7 cellular contexts compared by ENCODE assay signal in genomic region chr18:62584241-62585120, GRCh38.
A peak's percentile ranks its signal among the peaks of the same experiment; 100 is the strongest.
DNase-seq lines count a peak whose midpoint lies in the region; ATAC-seq and TF ChIP-seq lines count a peak whose summit lies in the region.

No MANE protein-coding gene starts in this region.

- no peaks in the 10 kb centered on the region for H4K20me1 ChIP-seq in hepatocyte (ENCODE audit: insufficient read depth, poor library complexity, severe bottlenecking)

- DNase-seq in GM13976 (ENCODE audit: low spot score) (peak; percentile 88), NCI-H1417 treated with DMSO at 0.1 percent for 48 hours (lab: John Stamatoyannopoulos, UW) (peak; percentile 71), T-helper 22 cell (ENCODE audit: low read depth) (peak; percentile 64), astrocyte of the cerebellum (ENCODE audit: low read depth) (peak; percentile 88), hepatocyte (ENCODE audit: low spot score) (peak; percentile 90), sigmoid colon (peak; percentile 94)

- H3K36me3 ChIP-seq in hepatocyte (replicated peaks; ENCODE audit: insufficient read depth, low read depth), result no peaks in the 10 kb centered on the region
- peaks cover 0 to 4% (median 0%) of the 10 kb centered on the region in 4 donors for H3K36me3 ChIP-seq in sigmoid colon

- no peak overlapping the region for H3K4me3 ChIP-seq in astrocyte of the cerebellum (ENCODE audit: low read depth, low read length)
- no peak overlapping the region for H3K4me3 ChIP-seq in hepatocyte
- H3K4me3 ChIP-seq in sigmoid colon, result peak overlapping the region in 3 of 4 donors; percentile 15 to 24 (median 16)

- no peaks in the 10 kb centered on the region for H3K79me2 ChIP-seq in hepatocyte

- no peak for TF ChIP-seq EP300 in sigmoid colon (IDR thresholded peaks at IDR 0.05)

- H3K9me3 ChIP-seq in hepatocyte (ENCODE audit: low read depth) (no peaks in the 10 kb centered on the region), sigmoid colon (no peaks in the 10 kb centered on the region)

- H3K9me2 ChIP-seq in hepatocyte (replicated peaks; ENCODE audit: insufficient read depth), result no peaks in the 10 kb centered on the region

- TF ChIP-seq CTCF in GM13976 (IDR thresholded peaks at IDR 0.05; ENCODE audit: borderline replicate concordance, control extremely low read depth, extremely low read depth, insufficient read depth, missing control alignments), result peak; percentile 95
- TF ChIP-seq CTCF in astrocyte of the cerebellum (IDR thresholded peaks at IDR 0.05; ENCODE audit: low read depth, low read length, missing control alignments), result peak; percentile 99
- peak; percentile 97 for TF ChIP-seq CTCF in hepatocyte (IDR thresholded peaks at IDR 0.05; ENCODE audit: poor library complexity)
- peak; percentile 98 to 99 (median 98) for TF ChIP-seq CTCF in sigmoid colon (IDR thresholded peaks at IDR 0.05)

- intact Hi-C loops in sigmoid colon (cut with DNase I), result loop anchor here (1.0 to 5.0 kb wide), 4 partner anchors 57 to 397 kb away; partner anchors contain the start of genes PIGN and RELCH

- H3K4me1 ChIP-seq in hepatocyte (ENCODE audit: insufficient read depth) (no peaks in the 10 kb centered on the region), sigmoid colon (peaks cover 0 to 21% (median 12%) of the 10 kb centered on the region in 4 donors)

- peak; percentile 77 for ATAC-seq in HG02763 (IDR thresholded peaks at IDR 0.05; ENCODE audit: unreplicated experiment)

- H2AFZ ChIP-seq in hepatocyte, result peak overlapping the region; percentile 79

- 39% methylated on average over 23 of the region's 23 CpGs for WGBS in hepatocyte (ENCODE audit: low lambda C conversion rate, missing lambda C conversion rate)
- whole genome bisulfite sequencing in sigmoid colon, 2 donors, result 35 to 42% methylated on average over 23 of the region's 23 CpGs

- H3K27ac ChIP-seq in hepatocyte, result no peak overlapping the region
- H3K27ac ChIP-seq in sigmoid colon, result peak overlapping the region; percentile 10 to 66 (median 42)

- no peak for TF ChIP-seq POLR2A in sigmoid colon (IDR thresholded peaks at IDR 0.05)

- peak overlapping the region; percentile 66 for H3K4me2 ChIP-seq in hepatocyte

- in situ Hi-C loops in GM13976 (cut with MboI; ENCODE audit: low sequenced_read_pairs, unreplicated experiment), result loop anchor here (25.0 kb wide), 1 partner anchor 403 kb away; no protein-coding TSS in a partner anchor
- in situ Hi-C loops in astrocyte of the cerebellum (cut with HindIII; ENCODE audit: low sequenced_read_pairs), result loop anchor here (25.0 kb wide), 2 partner anchors 397 to 403 kb away; partner anchors contain the start of genes PIGN and RELCH

- no peaks in the 10 kb centered on the region for H3K27me3 ChIP-seq in hepatocyte
- H3K27me3 ChIP-seq in sigmoid colon, result no peaks in the 10 kb centered on the region

Comparison
In these comparisons a context has a peak if more than half of its experiments do, and no peak if none do; other contexts are left out.
1. H3K4me3 ChIP-seq: peak in sigmoid colon (3 of 4); none in astrocyte of the cerebellum (single experiment) and hepatocyte (single experiment).
2. Peak in every context shown above with its lines, with median percentiles within 50 percentile points of each other: DNase-seq and CTCF ChIP-seq.